8 cellular contexts compared by ENCODE assay signal in the genomic region with DNA sequence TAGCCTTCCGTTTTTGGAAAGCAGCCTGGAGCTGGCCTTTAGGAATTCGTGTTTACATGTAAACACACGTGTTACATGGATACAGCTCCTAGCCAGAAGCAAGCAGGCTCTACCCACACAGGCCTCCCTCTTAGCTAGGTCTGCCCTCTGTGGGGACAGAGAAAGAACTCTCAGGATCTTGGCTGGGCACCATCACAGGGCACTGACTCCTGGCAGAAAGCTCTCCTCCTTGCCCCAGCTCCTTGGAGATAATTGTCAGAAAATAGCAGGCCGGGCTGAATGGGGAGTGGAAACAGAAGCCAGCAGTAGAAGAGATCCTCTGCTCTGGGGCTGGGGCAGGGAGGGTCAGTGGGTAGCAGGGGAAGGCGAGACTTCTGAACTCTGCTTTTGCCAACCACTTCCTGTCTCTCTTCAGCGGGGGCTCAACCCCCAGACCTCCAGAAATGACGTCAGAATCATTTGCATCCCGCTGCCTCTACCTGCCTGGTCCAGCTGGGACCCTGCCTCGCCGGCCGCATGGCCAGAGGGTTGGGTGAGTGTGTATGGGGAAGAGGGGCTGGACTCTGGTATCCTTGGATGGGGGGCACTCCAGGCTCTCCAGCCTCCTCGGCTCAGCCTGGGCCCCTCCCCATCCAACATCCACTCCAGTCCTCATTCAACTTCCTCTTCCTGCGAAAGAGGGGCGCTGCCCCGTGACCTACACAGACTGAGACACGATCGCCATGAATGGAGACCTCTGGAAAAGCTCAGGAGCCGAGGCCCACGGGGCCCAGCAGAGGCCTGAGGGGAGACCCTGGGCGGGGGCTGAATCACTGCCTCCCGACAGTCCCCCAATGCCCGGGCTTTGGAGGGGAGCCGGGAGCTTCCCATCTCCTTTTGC. TPM values are rescaled to one million over a fixed set of nuclear protein-coding genes. Genes with fewer than 3 reads are reported as not detected.
A peak's percentile ranks its signal among the peaks of the same experiment; 100 is the strongest.
DNase-seq lines count a peak whose midpoint lies in the region; FAIRE-seq and TF ChIP-seq lines count a peak whose summit lies in the region.

No MANE protein-coding gene starts in this region.

- H3K9me3 ChIP-seq in esophagus muscularis mucosa: no peaks in the 10 kb centered on the region
- no peaks in the 10 kb centered on the region for H3K9me3 ChIP-seq in osteoblast (ENCODE audit: low read depth, low read length)
- no peaks in the 10 kb centered on the region for H3K9me3 ChIP-seq in small intestine (ENCODE audit: control insufficient read depth, low read depth)

- H4K20me1 ChIP-seq in osteoblast (ENCODE audit: insufficient read depth, low read length): peaks cover 27% of the 10 kb centered on the region

- no peak for TF ChIP-seq EP300 in esophagus muscularis mucosa (IDR thresholded peaks at IDR 0.05)

- TF ChIP-seq POLR2A in esophagus muscularis mucosa (IDR thresholded peaks at IDR 0.05; ENCODE audit: low read depth): no peak

- peak overlapping the region; percentile 77 to 82 (median 79) for H3K27ac ChIP-seq in esophagus muscularis mucosa (replicated peaks in 1 of 4)
- H3K27ac ChIP-seq in osteoblast (ENCODE audit: low read depth, low read length): peak overlapping the region; percentile 45
- peak overlapping the region in 1 of 2 donors; percentile 81 for H3K27ac ChIP-seq in small intestine (ENCODE audit: low read depth in 1 of 2, low read length in 1 of 2)

- DNase-seq in GM18507 (ENCODE audit: extremely low spot score, insufficient read length, low read depth) (peak; percentile 62), H7 (peak; percentile 70), NOMO-1 treated with DMSO at 0.1 percent for 48 hours (lab: John Stamatoyannopoulos, UW; ENCODE audit: unreplicated experiment) (peak; percentile 61), esophagus muscularis mucosa (ENCODE audit: extremely low spot score) (no peak), osteoblast (ENCODE audit: insufficient read length, low spot score, missing footprints) (peak; percentile 92), small intestine (no peak), MV-4-11 (lab: John Stamatoyannopoulos, UW) (no peak), GF-D8 (lab: John Stamatoyannopoulos, UW) (no peak)

- H3K4me2 ChIP-seq in osteoblast (ENCODE audit: insufficient read depth, low read length): peak overlapping the region; percentile 84

- peak overlapping the region; percentile 62 for H2AFZ ChIP-seq in osteoblast (ENCODE audit: low read length)

- peaks cover 13 to 55% (median 44%) of the 10 kb centered on the region in 4 donors for H3K4me1 ChIP-seq in esophagus muscularis mucosa
- H3K4me1 ChIP-seq in osteoblast (ENCODE audit: insufficient read depth, low read length): peaks cover 6% of the 10 kb centered on the region
- H3K4me1 ChIP-seq in small intestine (ENCODE audit: control insufficient read depth in 2 of 2, insufficient read depth in 1 of 2, low read depth in 1 of 2, low read length in 1 of 2): peaks cover 2 to 3% of the 10 kb centered on the region in 2 donors

- H3K4me3 ChIP-seq in H7 (ENCODE audit: insufficient read depth, low read depth, low read length): peak overlapping the region; percentile 31
- peak overlapping the region; percentile 74 to 88 (median 82) for H3K4me3 ChIP-seq in esophagus muscularis mucosa
- peak overlapping the region; percentile 76 for H3K4me3 ChIP-seq in osteoblast (ENCODE audit: insufficient read depth, low read length)
- peak overlapping the region in 1 of 2 donors; percentile 16 for H3K4me3 ChIP-seq in small intestine (ENCODE audit: low read depth in 1 of 2, low read length in 2 of 2)

- H3K79me2 ChIP-seq in osteoblast (ENCODE audit: insufficient read depth, low read length): peaks cover 7% of the 10 kb centered on the region

- intact Hi-C loops in esophagus muscularis mucosa (cut with DNase I): no loop called here

- no peak for TF ChIP-seq CTCF in esophagus muscularis mucosa (IDR thresholded peaks at IDR 0.05)
- TF ChIP-seq CTCF in osteoblast (IDR thresholded peaks at IDR 0.05; ENCODE audit: extremely low read depth, low read depth, low read length): no peak

- H3K27me3 ChIP-seq in H7 (ENCODE audit: control insufficient read depth, insufficient read depth, low read length): peaks cover 99% of the 10 kb centered on the region
- peaks cover 0 to 32% (median 0%) of the 10 kb centered on the region in 4 donors for H3K27me3 ChIP-seq in esophagus muscularis mucosa
- H3K27me3 ChIP-seq in osteoblast (ENCODE audit: insufficient read depth, low read length): no peaks in the 10 kb centered on the region
- peaks cover 0 to 16% of the 10 kb centered on the region in 2 donors for H3K27me3 ChIP-seq in small intestine (ENCODE audit: control insufficient read depth in 2 of 2, insufficient read depth in 2 of 2, low read length in 2 of 2)

- FAIRE-seq in GM18507 (lab: Jason Lieb, UNC) (peak; percentile 94), small intestine (lab: Jason Lieb, UNC) (no peak)

- WGBS in esophagus muscularis mucosa: 10% methylated on average over 22 of the region's 23 CpGs
- 6 to 12% (median 10%) methylated on average over 18 to 23 of the region's 23 CpGs for WGBS in small intestine, 3 donors

- H3K36me3 ChIP-seq in H7 (replicated peaks; ENCODE audit: control insufficient read depth, insufficient read depth, low read length) (no peaks in the 10 kb centered on the region), esophagus muscularis mucosa (no peaks in the 10 kb centered on the region), osteoblast (ENCODE audit: insufficient read depth, low read length) (no peaks in the 10 kb centered on the region), small intestine (ENCODE audit: control insufficient read depth in 2 of 2, insufficient read depth in 2 of 2, low read length in 2 of 2) (no peaks in the 10 kb centered on the region)

RNA-seq across cellular contexts. Expression of a gene that starts 0.7 kb away (rescaled TPM):
- not detected in 2 replicates for total RNA-seq in H7 (2014; rRNA removed; shearing (Covaris generic))
- total RNA-seq in esophagus muscularis mucosa: 1 to 10 TPM in 3 of 4 donors, under 1 TPM in 1; 0.83 to 3.6 (median 2.5) TPM
- 3.3 and 4.1 TPM in 2 replicates for total RNA-seq in osteoblast
- polyA plus RNA-seq in small intestine: 1 to 10 TPM in 1 of 3 donors, under 1 TPM in 1, not detected in 1; 0.54 to 1.1 TPM

RNA-seq across cellular contexts. Expression of a gene that starts 20.1 kb away (rescaled TPM):
- total RNA-seq in H7 (2014; rRNA removed; shearing (Covaris generic)): not detected in 2 replicates
- total RNA-seq in esophagus muscularis mucosa: 1 to 10 TPM in 1 of 4 donors, under 1 TPM in 1, not detected in 2; 0.83 to 2.0 TPM
- 1.8 and 2.1 TPM in 2 replicates for total RNA-seq in osteoblast
- polyA plus RNA-seq in small intestine: under 1 TPM in 1 of 3 donors, not detected in 2; 0.63 TPM

RNA-seq across cellular contexts. Expression of a gene that starts 24.7 kb away (rescaled TPM):
- total RNA-seq in H7 (2014; rRNA removed; shearing (Covaris generic)): not detected in 2 replicates
- total RNA-seq in esophagus muscularis mucosa (under 1 TPM in 3 of 4 donors, not detected in 1; 0.23 to 0.42 (median 0.32) TPM), osteoblast (5.6 and 7.2 TPM in 2 replicates)
- 1 to 10 TPM in 2 of 3 donors, not detected in 1; 1.5 to 1.9 TPM for polyA plus RNA-seq in small intestine

RNA-seq across cellular contexts. Expression of a gene that starts 44.2 kb away (rescaled TPM):
- not detected in 2 replicates for total RNA-seq in H7 (2014; rRNA removed; shearing (Covaris generic))
- total RNA-seq in esophagus muscularis mucosa: not detected
- 3.2 and 5.1 TPM in 2 replicates for total RNA-seq in osteoblast
- under 1 TPM in 1 of 3 donors, not detected in 2; 0.03 TPM for polyA plus RNA-seq in small intestine

RNA-seq across cellular contexts. Expression of a gene that starts 53.0 kb away (rescaled TPM):
- not detected in 2 replicates for total RNA-seq in H7 (2014; rRNA removed; shearing (Covaris generic))
- total RNA-seq in esophagus muscularis mucosa (not detected), osteoblast (8.3 and 11.6 TPM in 2 replicates)
- polyA plus RNA-seq in small intestine: not detected

Comparison
In these comparisons a context has a peak if more than half of its experiments do, and no peak if none do; other contexts are left out.
1. DNase-seq: peak in GM18507 (single experiment), H7 (single experiment), NOMO-1 treated with DMSO at 0.1 percent for 48 hours (single experiment) and osteoblast (single experiment); none in esophagus muscularis mucosa (single experiment), small intestine (single experiment), MV-4-11 (single experiment) and GF-D8 (single experiment).